Comparison of ENCODE assay signal across 1 cellular context in genomic region chr1:81803423-81804103, GRCh38.
TF ChIP-seq lines count a peak whose summit lies in the region.

No MANE protein-coding gene starts in this region.

TF ChIP-seq in GM12878, 131 proteins besides CTCF, POLR2A, EP300 and RAD21 (continued from another document):
- TF ChIP-seq, protein P1, sequence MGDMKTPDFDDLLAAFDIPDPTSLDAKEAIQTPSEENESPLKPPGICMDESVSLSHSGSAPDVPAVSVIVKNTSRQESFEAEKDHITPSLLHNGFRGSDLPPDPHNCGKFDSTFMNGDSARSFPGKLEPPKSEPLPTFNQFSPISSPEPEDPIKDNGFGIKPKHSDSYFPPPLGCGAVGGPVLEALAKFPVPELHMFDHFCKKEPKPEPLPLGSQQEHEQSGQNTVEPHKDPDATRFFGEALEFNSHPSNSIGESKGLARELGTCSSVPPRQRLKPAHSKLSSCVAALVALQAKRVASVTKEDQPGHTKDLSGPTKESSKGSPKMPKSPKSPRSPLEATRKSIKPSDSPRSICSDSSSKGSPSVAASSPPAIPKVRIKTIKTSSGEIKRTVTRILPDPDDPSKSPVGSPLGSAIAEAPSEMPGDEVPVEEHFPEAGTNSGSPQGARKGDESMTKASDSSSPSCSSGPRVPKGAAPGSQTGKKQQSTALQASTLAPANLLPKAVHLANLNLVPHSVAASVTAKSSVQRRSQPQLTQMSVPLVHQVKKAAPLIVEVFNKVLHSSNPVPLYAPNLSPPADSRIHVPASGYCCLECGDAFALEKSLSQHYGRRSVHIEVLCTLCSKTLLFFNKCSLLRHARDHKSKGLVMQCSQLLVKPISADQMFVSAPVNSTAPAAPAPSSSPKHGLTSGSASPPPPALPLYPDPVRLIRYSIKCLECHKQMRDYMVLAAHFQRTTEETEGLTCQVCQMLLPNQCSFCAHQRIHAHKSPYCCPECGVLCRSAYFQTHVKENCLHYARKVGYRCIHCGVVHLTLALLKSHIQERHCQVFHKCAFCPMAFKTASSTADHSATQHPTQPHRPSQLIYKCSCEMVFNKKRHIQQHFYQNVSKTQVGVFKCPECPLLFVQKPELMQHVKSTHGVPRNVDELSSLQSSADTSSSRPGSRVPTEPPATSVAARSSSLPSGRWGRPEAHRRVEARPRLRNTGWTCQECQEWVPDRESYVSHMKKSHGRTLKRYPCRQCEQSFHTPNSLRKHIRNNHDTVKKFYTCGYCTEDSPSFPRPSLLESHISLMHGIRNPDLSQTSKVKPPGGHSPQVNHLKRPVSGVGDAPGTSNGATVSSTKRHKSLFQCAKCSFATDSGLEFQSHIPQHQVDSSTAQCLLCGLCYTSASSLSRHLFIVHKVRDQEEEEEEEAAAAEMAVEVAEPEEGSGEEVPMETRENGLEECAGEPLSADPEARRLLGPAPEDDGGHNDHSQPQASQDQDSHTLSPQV (IDR thresholded peaks at IDR 0.05) = no peak
- TF ChIP-seq BACH1 (IDR thresholded peaks at IDR 0.05; ENCODE audit: borderline replicate concordance) = no peak
